25 cellular contexts compared by ENCODE assay signal in genomic region chr14:79352026-79352425, GRCh38.
"Had no signal": no experiment of that assay in that cellular context is flagged by ENCODE, and none has a peak within 500 bp of the region (broad histone marks: within the 10 kb centered on the region; RNA-seq: fewer than 3 reads in every experiment).

No MANE protein-coding gene starts in this region.

- H3K9me3 ChIP-seq: esophagus muscularis mucosa, heart right ventricle, lower lobe of right lung, neutrophil, suprapubic skin, tibial artery had no signal

- H3K36me3 ChIP-seq: esophagus muscularis mucosa, heart right ventricle, lower lobe of right lung, neutrophil, suprapubic skin, tibial artery had no signal

- H3K27ac ChIP-seq: foreskin keratinocyte, heart right ventricle, lower lobe of right lung, neutrophil, suprapubic skin, tibial artery, VCaP had no signal

- ATAC-seq: foreskin keratinocyte; heart right ventricle; left lobe of liver; lower lobe of right lung; natural killer cell treated with Interleukin-12 subunit alpha and Interleukin-12 subunit beta and Interleukin-15 and Interleukin-18, amount 100 ng/mL, for 72 hours; sciatic nerve; stimulated activated naive B cell treated with anti-CD40 and anti-IgM and Interleukin-4, amounts not matched to agents 10 μg/mL and 1 μg/mL and 100 μg/mL, for 72 hours had no signal

- H3K27me3 ChIP-seq: esophagus muscularis mucosa, foreskin keratinocyte, neutrophil, suprapubic skin, tibial artery had no signal

- H3K4me3 ChIP-seq: esophagus muscularis mucosa, heart right ventricle, lower lobe of right lung, suprapubic skin, tibial artery had no signal

- DNase-seq: activated CD4-positive, alpha-beta T cell treated with anti-CD3 and anti-CD28 coated beads for 48 hours; activated CD4-positive, alpha-beta T cell treated with anti-CD3 and anti-CD28 coated beads, Interleukin-2, amount 50 U/mL, for 48 hours; activated CD8-positive, alpha-beta memory T cell treated with anti-CD3 and anti-CD28 coated beads for 24 hours; activated effector memory CD4-positive, alpha-beta T cell treated with anti-CD3 and anti-CD28 coated beads, Interleukin-2, amount 50 U/mL, for 16 hours; activated naive CD4-positive, alpha-beta T cell treated with anti-CD3 and anti-CD28 coated beads, Interleukin-2, amount 10 ng/mL, durations not matched to agents 7 days and 5 days; activated naive CD8-positive, alpha-beta T cell treated with anti-CD3 and anti-CD28 coated beads, Interleukin-2, amount 10 ng/mL, durations not matched to agents 7 days and 5 days; amniotic stem cell; caudate nucleus; cortex of kidney; foreskin keratinocyte; heart right ventricle; lower lobe of right lung; mesenchymal stem cell; small intestine; stimulated activated CD4-positive, alpha-beta T cell treated with anti-CD3 and anti-CD28 coated beads, Interleukin-15, amount 100 ng/mL, for 24 hours; stimulated activated CD4-positive, alpha-beta T cell treated with anti-CD3 and anti-CD28 coated beads, Interleukin-2, amount 100 ng/mL, for 24 hours; stimulated activated naive B cell treated with anti-CD40 and anti-IgM and Interleukin-4, amounts not matched to agents 10 μg/mL and 1 μg/mL and 100 μg/mL, for 72 hours; tibial artery had no signal
